ENCODE assay signal across 12 cellular contexts in genomic region chr10:93422121-93422520, GRCh38.
DNase-seq lines count a peak whose midpoint lies in the region; ATAC-seq, FAIRE-seq and TF ChIP-seq lines count a peak whose summit lies in the region.
"Had no signal": no experiment of that assay in that cellular context is flagged by ENCODE, and none has a peak within 500 bp of the region (broad histone marks: within the 10 kb centered on the region; RNA-seq: fewer than 3 reads in every experiment).

No MANE protein-coding gene starts in this region.

- intact Hi-C loops in Right ventricle myocardium inferior (cut with DNase I): no loop called here
- intact Hi-C loops in uterus (cut with DNase I; ENCODE audit: low total_unique reads): no loop called here
- intact Hi-C loops in pancreas (cut with DNase I): no loop called here

- no peak for TF ChIP-seq POLR2A in uterus (IDR thresholded peaks at IDR 0.05)

- H3K27ac ChIP-seq in cardiac muscle cell (peak overlapping the region; percentile 91), fibroblast of lung (ENCODE audit: insufficient read depth, low read length) (peak overlapping the region; percentile 54), uterus (peak overlapping the region; percentile 51 to 81), pancreas (no peak overlapping the region)

- 77 to 89% methylated on average over 4 of the region's 4 CpGs for WGBS in pancreas, 2 donors

- no peaks in the 10 kb centered on the region for H3K9me3 ChIP-seq in cardiac muscle cell (ENCODE audit: low read depth)
- no peaks in the 10 kb centered on the region for H3K9me3 ChIP-seq in fibroblast of lung (ENCODE audit: control insufficient read depth, insufficient read depth, low read depth, low read length)
- no peaks in the 10 kb centered on the region for H3K9me3 ChIP-seq in uterus
- H3K9me3 ChIP-seq in pancreas: no peaks in the 10 kb centered on the region
- H3K9me3 ChIP-seq: A549 had no signal

- H3K27ac Mint-ChIP-seq in neural crest cell (ENCODE audit: unreplicated experiment): peak overlapping the region; percentile 85
- H3K27ac Mint-ChIP-seq in activated T-cell treated with anti-CD3 and anti-CD28 coated beads, Interleukin-2, amount 50 U/mL, for 24 hours: no peak overlapping the region
- H3K27ac Mint-ChIP-seq: activated CD8-positive, alpha-beta T cell treated with anti-CD3 and anti-CD28 coated beads for 36 hours had no signal

- no peaks in the 10 kb centered on the region for H3K36me3 ChIP-seq in cardiac muscle cell
- peaks cover 17% of the 10 kb centered on the region for H3K36me3 ChIP-seq in fibroblast of lung (ENCODE audit: control insufficient read depth, insufficient read depth, low read length)
- H3K36me3 ChIP-seq in uterus: no peaks in the 10 kb centered on the region
- no peaks in the 10 kb centered on the region for H3K36me3 ChIP-seq in pancreas

- no peaks in the 10 kb centered on the region for H3K27me3 Mint-ChIP-seq in neural crest cell (ENCODE audit: low read depth)
- no peaks in the 10 kb centered on the region for H3K27me3 Mint-ChIP-seq in activated T-cell treated with anti-CD3 and anti-CD28 coated beads, Interleukin-2, amount 50 U/mL, for 24 hours
- H3K27me3 Mint-ChIP-seq: activated CD8-positive, alpha-beta T cell treated with anti-CD3 and anti-CD28 coated beads for 36 hours had no signal

- H3K9me3 Mint-ChIP-seq in neural crest cell: no peaks in the 10 kb centered on the region
- no peaks in the 10 kb centered on the region for H3K9me3 Mint-ChIP-seq in activated T-cell treated with anti-CD3 and anti-CD28 coated beads, Interleukin-2, amount 50 U/mL, for 24 hours
- H3K9me3 Mint-ChIP-seq: activated CD8-positive, alpha-beta T cell treated with anti-CD3 and anti-CD28 coated beads for 36 hours had no signal

- FAIRE-seq in pancreas (lab: Jason Lieb, UNC): no peak
- FAIRE-seq: A549 had no signal

- H2AFZ ChIP-seq in fibroblast of lung (ENCODE audit: low read length): no peak overlapping the region

- no peak overlapping the region for H3K9ac ChIP-seq in fibroblast of lung (ENCODE audit: insufficient read depth, low read length)

- peak overlapping the region; percentile 47 for H3K4me3 Mint-ChIP-seq in neural crest cell
- H3K4me3 Mint-ChIP-seq in activated T-cell treated with anti-CD3 and anti-CD28 coated beads, Interleukin-2, amount 50 U/mL, for 24 hours: no peak overlapping the region
- H3K4me3 Mint-ChIP-seq: activated CD8-positive, alpha-beta T cell treated with anti-CD3 and anti-CD28 coated beads for 36 hours had no signal

- no peaks in the 10 kb centered on the region for H4K20me1 ChIP-seq in fibroblast of lung (ENCODE audit: control insufficient read depth, extremely low read depth, insufficient read depth, low read length)

- H3K27me3 ChIP-seq in cardiac muscle cell (no peaks in the 10 kb centered on the region), fibroblast of lung (ENCODE audit: control insufficient read depth, insufficient read depth, low read length) (no peaks in the 10 kb centered on the region), uterus (no peaks in the 10 kb centered on the region), pancreas (no peaks in the 10 kb centered on the region)

- peaks cover 46% of the 10 kb centered on the region for H3K79me2 ChIP-seq in fibroblast of lung (ENCODE audit: control insufficient read depth, insufficient read depth, low read length)

- DNase-seq in cardiac muscle cell (ENCODE audit: low read depth in 1 of 2, low spot score in 1 of 2) (no peak), Right ventricle myocardium inferior (ENCODE audit: missing footprints) (no peak), fibroblast of lung (ENCODE audit: low read depth in 2 of 2) (no peak), neural crest cell (ENCODE audit: low read depth, low spot score) (no peak), uterus (no peak), pancreas (no peak)
- DNase-seq in activated T-cell treated with anti-CD3 and anti-CD28 coated beads, Interleukin-2, amount 50 U/mL, for 24 hours: no peak
- no peak for DNase-seq in stimulated activated naive CD4-positive, alpha-beta T cell (lab: John Stamatoyannopoulos, UW)
- DNase-seq: activated CD8-positive, alpha-beta T cell treated with anti-CD3 and anti-CD28 coated beads for 36 hours; activated gamma-delta T cell treated with Interleukin-2 at 50 U/mL for 16 hours; caudate nucleus had no signal

- H3K36me3 Mint-ChIP-seq in neural crest cell (ENCODE audit: low read depth): no peaks in the 10 kb centered on the region
- peaks cover 55% of the 10 kb centered on the region for H3K36me3 Mint-ChIP-seq in activated T-cell treated with anti-CD3 and anti-CD28 coated beads, Interleukin-2, amount 50 U/mL, for 24 hours (ENCODE audit: low read depth)

- peaks cover 34% of the 10 kb centered on the region for H3K4me1 ChIP-seq in cardiac muscle cell (ENCODE audit: low read depth)
- peaks cover 6% of the 10 kb centered on the region for H3K4me1 ChIP-seq in fibroblast of lung (ENCODE audit: control insufficient read depth, extremely low read depth, insufficient read depth, low read length)
- H3K4me1 ChIP-seq in uterus: peaks cover 0 to 7% of the 10 kb centered on the region in 2 donors
- H3K4me1 ChIP-seq in pancreas: no peaks in the 10 kb centered on the region

- H3K4me2 ChIP-seq in fibroblast of lung (ENCODE audit: extremely low read depth, insufficient read depth, low read length): no peak overlapping the region
- H3K4me2 ChIP-seq: A549 had no signal

- TF ChIP-seq CTCF in cardiac muscle cell (IDR thresholded peaks at IDR 0.05; ENCODE audit: low read depth, low read length): no peak
- no peak for TF ChIP-seq CTCF in fibroblast of lung (conservative IDR thresholded peaks at IDR 0.05 in 1 of 2, IDR thresholded peaks at IDR 0.05 in 1 of 2; ENCODE audit: low read depth in 1 of 2, low read length in 2 of 2)
- TF ChIP-seq CTCF in neural crest cell (conservative IDR thresholded peaks at IDR 0.05): no peak
- TF ChIP-seq CTCF in uterus (IDR thresholded peaks at IDR 0.05): no peak
- TF ChIP-seq CTCF in pancreas (IDR thresholded peaks at IDR 0.05): no peak

- H3K4me3 ChIP-seq in cardiac muscle cell (no peak overlapping the region), fibroblast of lung (replicated peaks in 1 of 4; ENCODE audit: control extremely low read depth in 1 of 4, insufficient read depth in 1 of 4, low read depth in 3 of 4, low read length in 4 of 4) (no peak overlapping the region), uterus (no peak overlapping the region), pancreas (no peak overlapping the region)
- H3K4me3 ChIP-seq: A549 had no signal

- H3K4me1 Mint-ChIP-seq in neural crest cell: peaks cover 49% of the 10 kb centered on the region
- H3K4me1 Mint-ChIP-seq in activated T-cell treated with anti-CD3 and anti-CD28 coated beads, Interleukin-2, amount 50 U/mL, for 24 hours (ENCODE audit: low read depth): peaks cover 1% of the 10 kb centered on the region

- no peak for ATAC-seq in Right ventricle myocardium inferior
- ATAC-seq in pancreas: no peak
- ATAC-seq: A549; activated CD8-positive, alpha-beta T cell treated with anti-CD3 and anti-CD28 coated beads for 36 hours had no signal

Comparison
In these comparisons a context has a peak if more than half of its experiments do, and no peak if none do; other contexts are left out.
1. H3K27ac ChIP-seq: peak in cardiac muscle cell (single experiment), fibroblast of lung (single experiment) and uterus (2 of 2); none in pancreas (0 of 4).